In genomic region chr2:217734999-217735398, GRCh38 we compare ENCODE assay signal across 25 cellular contexts.
"Had no signal": no experiment of that assay in that cellular context is flagged by ENCODE, and none has a peak within 500 bp of the region (broad histone marks: within the 10 kb centered on the region; RNA-seq: fewer than 3 reads in every experiment).

No MANE protein-coding gene starts in this region.

- H3K27me3 ChIP-seq: hepatocyte, left lung, right lobe of liver, testis, upper lobe of left lung had no signal

- H3K36me3 Mint-ChIP-seq: immature natural killer cell; stimulated activated effector memory CD8-positive, alpha-beta T cell treated with anti-CD3 and anti-CD28 coated beads, Interleukin-12 subunit alpha, Interleukin-12 subunit beta, amount 100 ng/mL, for 72 hours had no signal

- H3K9me3 Mint-ChIP-seq: central memory CD8-positive, alpha-beta T cell; immature natural killer cell; naive B cell; neural crest cell; stimulated activated effector memory CD8-positive, alpha-beta T cell treated with anti-CD3 and anti-CD28 coated beads, Interleukin-12 subunit alpha, Interleukin-12 subunit beta, amount 100 ng/mL, for 72 hours had no signal

- H3K27ac ChIP-seq: foreskin keratinocyte, hepatocyte, left lung, right lobe of liver, testis, upper lobe of left lung, WERI-Rb-1 had no signal

- H3K4me1 ChIP-seq: foreskin keratinocyte, right lobe of liver had no signal

- ATAC-seq: foreskin keratinocyte; left lung; right lobe of liver; SK-N-SH treated with all-trans-retinoic acid at 6 μM for 48 hours; stimulated activated effector memory CD8-positive, alpha-beta T cell treated with anti-CD3 and anti-CD28 coated beads, Interleukin-12 subunit alpha, Interleukin-12 subunit beta, amount 100 ng/mL, for 72 hours had no signal

- H3K27ac Mint-ChIP-seq: immature natural killer cell; stimulated activated effector memory CD8-positive, alpha-beta T cell treated with anti-CD3 and anti-CD28 coated beads, Interleukin-12 subunit alpha, Interleukin-12 subunit beta, amount 100 ng/mL, for 72 hours had no signal

- H3K4me3 ChIP-seq: hepatocyte, left lung, lung, right lobe of liver, skin epidermis, testis, upper lobe of left lung had no signal

- DNase-seq: activated CD4-positive, CD25-positive, alpha-beta regulatory T cell treated with anti-CD3 and anti-CD28 coated beads, Interleukin-2, amount 50 U/mL, for 72 hours; activated gamma-delta T cell treated with Interleukin-2 at 50 U/mL for 16 hours; effector memory CD4-positive, alpha-beta T cell; foreskin keratinocyte; glutamatergic neuron; immature natural killer cell; left lung; naive B cell; occipital lobe; posterior cingulate gyrus; stimulated activated CD4-positive, alpha-beta T cell treated with anti-CD3 and anti-CD28 coated beads, Interleukin-2, amount 100 ng/mL, for 24 hours; testis; upper lobe of left lung; WERI-Rb-1 had no signal

- H3K4me3 Mint-ChIP-seq: central memory CD8-positive, alpha-beta T cell; immature natural killer cell; naive B cell; neural crest cell; stimulated activated effector memory CD8-positive, alpha-beta T cell treated with anti-CD3 and anti-CD28 coated beads, Interleukin-12 subunit alpha, Interleukin-12 subunit beta, amount 100 ng/mL, for 72 hours had no signal

- H3K36me3 ChIP-seq: left lung, right lobe of liver, WERI-Rb-1 had no signal

- FAIRE-seq: astrocyte, colon, TTC549 had no signal

- H3K4me1 Mint-ChIP-seq: central memory CD8-positive, alpha-beta T cell; immature natural killer cell had no signal

- H3K9me3 ChIP-seq: left lung, right lobe of liver, testis, upper lobe of left lung had no signal
